In the genomic region with DNA sequence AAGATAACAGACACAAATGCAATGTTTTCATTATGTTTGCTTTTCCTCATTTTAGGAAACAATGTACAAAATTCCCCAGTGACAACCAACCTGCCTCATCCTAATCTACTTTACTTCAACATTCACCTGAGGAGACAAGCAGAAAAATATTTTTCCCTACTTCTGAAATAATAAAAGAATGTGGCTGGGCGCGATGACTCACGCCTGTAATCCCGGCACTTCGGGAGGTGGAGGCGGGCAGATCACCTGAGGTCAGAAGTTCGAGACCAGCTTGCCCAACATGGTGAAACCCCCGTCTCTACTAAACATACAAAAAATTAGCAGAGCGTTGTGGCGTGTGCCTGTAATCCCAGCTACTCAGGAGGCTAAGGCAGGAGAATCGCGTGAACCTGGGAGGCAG, we compare ENCODE assay signal across 21 cellular contexts. TPM values are rescaled to one million over a fixed set of nuclear protein-coding genes. Genes with fewer than 3 reads are reported as not detected.
"Had no signal": no experiment of that assay in that cellular context is flagged by ENCODE, and none has a peak within 500 bp of the region (broad histone marks: within the 10 kb centered on the region; RNA-seq: fewer than 3 reads in every experiment).

No MANE protein-coding gene starts in this region.

- DNase-seq: activated CD4-positive, alpha-beta T cell treated with anti-CD3 and anti-CD28 coated beads, Interleukin-2, amount 10 ng/mL, durations not matched to agents 7 days and 5 days; activated CD8-positive, alpha-beta memory T cell treated with anti-CD3 and anti-CD28 coated beads, Interleukin-2, amount 50 U/mL, for 4 hours; activated effector memory CD4-positive, alpha-beta T cell treated with Interleukin-2 at 50 U/mL for 16 hours; activated naive CD4-positive, alpha-beta T cell treated with anti-CD3 and anti-CD28 coated beads, Interleukin-2, amount 50 U/mL, for 16 hours; activated T-cell treated with anti-CD3 and anti-CD28 coated beads, Interleukin-2, amount 50 U/mL, for 4 hours; cerebellar nuclear complex; cortex of kidney; heart right ventricle; left ventricle myocardium superior; naive thymus-derived CD8-positive, alpha-beta T cell; pancreas; right lobe of liver; small intestine; stimulated activated CD4-positive, alpha-beta T cell treated with anti-CD3 and anti-CD28 coated beads, Interleukin-15, amount 100 ng/mL, for 24 hours; stimulated activated CD4-positive, alpha-beta T cell treated with anti-CD3 and anti-CD28 coated beads, Interleukin-2, amount 100 ng/mL, for 48 hours; T-cell; upper lobe of left lung had no signal

- H3K4me1 ChIP-seq: ascending aorta, gastroesophageal sphincter, right lobe of liver had no signal

- H3K9me3 ChIP-seq: ascending aorta, gastroesophageal sphincter, heart right ventricle, pancreas, right lobe of liver, upper lobe of left lung had no signal

- H3K27ac ChIP-seq: ascending aorta, gastroesophageal sphincter, heart right ventricle, pancreas, right lobe of liver, upper lobe of left lung had no signal

- H3K36me3 ChIP-seq: ascending aorta, gastroesophageal sphincter, heart right ventricle, pancreas, right lobe of liver, upper lobe of left lung had no signal

- ATAC-seq: activated CD4-positive, CD25-positive, alpha-beta regulatory T cell treated with anti-CD3 and anti-CD28 coated beads, Interleukin-2, amount 50 U/mL, for 24 hours; activated T-cell treated with anti-CD3 and anti-CD28 coated beads, Interleukin-2, amount 50 U/mL, for 4 hours; esophagus mucosa; gastroesophageal sphincter; heart right ventricle; left ventricle myocardium superior; naive thymus-derived CD8-positive, alpha-beta T cell; pancreas; right lobe of liver; T-cell had no signal

- FAIRE-seq: pancreas, small intestine had no signal

- H3K4me3 ChIP-seq: ascending aorta, gastroesophageal sphincter, heart right ventricle, pancreas, right lobe of liver, upper lobe of left lung had no signal

- H3K27me3 ChIP-seq: ascending aorta, gastroesophageal sphincter, pancreas, right lobe of liver, upper lobe of left lung had no signal

RNA-seq across cellular contexts. Expression of a gene that starts 36.9 kb away (rescaled TPM):
- total RNA-seq: naive thymus-derived CD8-positive, alpha-beta T cell had no signal
